ENCODE assay signal across 25 cellular contexts in genomic region chr11:113356203-113356602, GRCh38. TPM values are rescaled to one million over a fixed set of nuclear protein-coding genes. Genes with fewer than 3 reads are reported as not detected.
DNase-seq lines count a peak whose midpoint lies in the region; ATAC-seq, FAIRE-seq and TF ChIP-seq lines count a peak whose summit lies in the region.
"Had no signal": no experiment of that assay in that cellular context is flagged by ENCODE, and none has a peak within 500 bp of the region (broad histone marks: within the 10 kb centered on the region; RNA-seq: fewer than 3 reads in every experiment).

No MANE protein-coding gene starts in this region.

- DNase-seq in GM12892 (ENCODE audit: insufficient read length) (no peak), GM12878 (ENCODE audit: low read depth, low spot score) (no peak), ecto neural progenitor cell (ENCODE audit: low spot score) (peak; percentile 0), GM19240 (ENCODE audit: insufficient read length, low spot score) (no peak), spleen (no peak)
- no peak for DNase-seq in activated CD4-positive, alpha-beta T cell treated with anti-CD3 and anti-CD28 coated beads for 1 hour
- DNase-seq: AML-193; Caco-2; Calu3; CD4-positive, alpha-beta T cell; CD8-positive, alpha-beta T cell; DMS79 treated with DMSO at 0.1 percent for 48 hours; GF-D8 had no signal

- TF ChIP-seq CTCF in GM12878 (IDR thresholded peaks at IDR 0.05 in 2 of 3, conservative IDR thresholded peaks at IDR 0.05 in 1 of 3; ENCODE audit: control insufficient read depth in 2 of 3, extremely low read depth in 1 of 3, insufficient read depth in 1 of 3, low read depth in 3 of 3, low read length in 3 of 3) (no peak), spleen (IDR thresholded peaks at IDR 0.05 in 8 of 11, conservative IDR thresholded peaks at IDR 0.05 in 3 of 11) (no peak)

- H3K4me1 ChIP-seq in GM12878 (ENCODE audit: control insufficient read depth, insufficient read depth, low read length) (no peaks in the 10 kb centered on the region), spleen (no peaks in the 10 kb centered on the region)
- H3K4me1 ChIP-seq: A549; BLaER1 treated with 17β-estradiol and CSF1 and Interleukin-3, amounts not matched to agents 10 nM and 100 nM; Caco-2 had no signal

- no peak overlapping the region for H2AFZ ChIP-seq in GM12878 (ENCODE audit: control insufficient read depth, low read depth, low read length)

- peaks cover 0 to 4% (median 0%) of the 10 kb centered on the region in 3 donors for H3K4me1 Mint-ChIP-seq in IgD-negative memory B cell
- H3K4me1 Mint-ChIP-seq: B cell had no signal

- H3K9ac ChIP-seq in GM12878 (ENCODE audit: control insufficient read depth, insufficient read depth, low read length): no peak overlapping the region
- H3K9ac ChIP-seq: BLaER1 treated with 17β-estradiol and CSF1 and Interleukin-3, amounts not matched to agents 10 nM and 100 nM had no signal

- intact Hi-C loops in GM12878 (cut with micrococcal nuclease; ENCODE audit: unreplicated experiment): no loop called here
- intact Hi-C loops in spleen (cut with DNase I; ENCODE audit: low total_unique reads): no loop called here

- peak; percentile 17 for FAIRE-seq in GM12892 (lab: Jason Lieb, UNC)
- no peak for FAIRE-seq in GM12878 (lab: Jason Lieb, UNC)
- FAIRE-seq: A549, D721Med, G401.6, GM19239 had no signal

- H4K20me1 ChIP-seq in GM12878 (ENCODE audit: control insufficient read depth, insufficient read depth): no peaks in the 10 kb centered on the region
- H4K20me1 ChIP-seq: BLaER1 treated with 17β-estradiol and CSF1 and Interleukin-3, amounts not matched to agents 10 nM and 100 nM had no signal

- H3K27ac Mint-ChIP-seq in IgD-negative memory B cell: peak overlapping the region in 2 of 3 donors; percentile 18 to 33
- H3K27ac Mint-ChIP-seq: B cell; CD4-positive, alpha-beta T cell; CD8-positive, alpha-beta T cell had no signal

- RAD21 ChIA-PET in GM12878 (lab: Charles Lee; ENCODE audit: unreplicated experiment): no interaction called here

- H3K27me3 Mint-ChIP-seq in IgD-negative memory B cell: no peaks in the 10 kb centered on the region
- H3K27me3 Mint-ChIP-seq: B cell; CD4-positive, alpha-beta T cell had no signal

- H3K9me3 ChIP-seq in GM12878 (replicated peaks; ENCODE audit: control insufficient read depth, insufficient read depth, low read length) (no peaks in the 10 kb centered on the region; the same call in 1 of the 3 replicates), spleen (peaks cover 5 to 35% (median 29%) of the 10 kb centered on the region in 8 donors)
- H3K9me3 ChIP-seq: A549 had no signal

- H3K36me3 ChIP-seq in GM12878 (ENCODE audit: control insufficient read depth in 2 of 2, insufficient read depth in 2 of 2, low read length in 1 of 2) (no peaks in the 10 kb centered on the region), spleen (peaks cover 3 to 100% (median 71%) of the 10 kb centered on the region in 6 donors)
- H3K36me3 ChIP-seq: BLaER1 treated with 17β-estradiol and CSF1 and Interleukin-3, amounts not matched to agents 10 nM and 100 nM had no signal

- H3K9me3 Mint-ChIP-seq in IgD-negative memory B cell: peaks cover 5 to 33% (median 6%) of the 10 kb centered on the region in 3 donors

- in situ Hi-C loops in GM12878 (cut with MboI): no loop called here

- H3K27me3 ChIP-seq in GM12878 (replicated peaks in 1 of 2; ENCODE audit: control insufficient read depth in 2 of 2, insufficient read depth in 2 of 2, low read length in 1 of 2) (no peaks in the 10 kb centered on the region), spleen (replicated peaks in 1 of 7) (no peaks in the 10 kb centered on the region)
- H3K27me3 ChIP-seq: BLaER1 treated with 17β-estradiol and CSF1 and Interleukin-3, amounts not matched to agents 10 nM and 100 nM had no signal

- H3K4me2 ChIP-seq in GM12878 (ENCODE audit: control insufficient read depth, insufficient read depth): no peak overlapping the region
- H3K4me2 ChIP-seq: A549; BLaER1 treated with 17β-estradiol and CSF1 and Interleukin-3, amounts not matched to agents 10 nM and 100 nM had no signal

- SMC1A ChIA-PET in GM12878 (lab: Charles Lee; ENCODE audit: uncharacterized antibody, unreplicated experiment): interaction anchor here (0.9 to 1.0 kb wide), 2 partner anchors 29 to 197 kb away, joined by 3 read pairs; no protein-coding TSS in a partner anchor

- TF ChIP-seq EP300 in GM12878 (IDR thresholded peaks at IDR 0.05; ENCODE audit: borderline replicate concordance in 1 of 2, control insufficient read depth in 1 of 2, low read depth in 2 of 2, low read length in 2 of 2): no peak

- TF ChIP-seq RAD21 in GM12878 (IDR thresholded peaks at IDR 0.05; ENCODE audit: insufficient read depth, low read depth, low read length): no peak

- TF ChIP-seq POLR2A in GM12892 (IDR thresholded peaks at IDR 0.05; ENCODE audit: low read depth, low read length) (no peak), GM12878 (IDR thresholded peaks at IDR 0.05; ENCODE audit: low read depth, low read length) (no peak), spleen (IDR thresholded peaks at IDR 0.05) (no peak)

- no peak overlapping the region for H3K4me3 Mint-ChIP-seq in IgD-negative memory B cell
- H3K4me3 Mint-ChIP-seq: B cell; CD4-positive, alpha-beta T cell; CD8-positive, alpha-beta T cell had no signal

- no peak for ATAC-seq in GM12878
- ATAC-seq in GM19324 (IDR thresholded peaks at IDR 0.05; ENCODE audit: low FRiP score, unreplicated experiment): no peak
- ATAC-seq: A549; CD8-positive, alpha-beta T cell had no signal

- POLR2A ChIA-PET in GM12878 (lab: Charles Lee): no interaction called here

- 70% methylated on average over 3 of the region's 3 CpGs for WGBS in GM12878 (ENCODE audit: insufficient coverage, insufficient replicate concordance, low lambda C conversion rate, missing lambda C conversion rate)
- 91 to 96% (median 92%) methylated on average over 3 of the region's 3 CpGs for WGBS in spleen, 5 donors

- H3K27ac ChIP-seq in GM12878 (ENCODE audit: control insufficient read depth, insufficient read depth): no peak overlapping the region
- H3K27ac ChIP-seq in spleen: no peak overlapping the region
- H3K27ac ChIP-seq: 22Rv1; A549; BLaER1 treated with 17β-estradiol and CSF1 and Interleukin-3, amounts not matched to agents 10 nM and 100 nM; C4-2B had no signal

- no peaks in the 10 kb centered on the region for H3K79me2 ChIP-seq in GM12878 (ENCODE audit: control insufficient read depth, insufficient read depth, low read length)

- H3K4me3 ChIP-seq in GM12878 (no peak overlapping the region), spleen (no peak overlapping the region)
- H3K4me3 ChIP-seq: A549; BLaER1 treated with 17β-estradiol and CSF1 and Interleukin-3, amounts not matched to agents 10 nM and 100 nM had no signal

- H3K36me3 Mint-ChIP-seq in IgD-negative memory B cell: peaks cover 49% of the 10 kb centered on the region

- BruUV-seq in GM12878 (replicated peaks; lab: Mats Ljungman, UMichigan): no TSS peak

- CTCF ChIA-PET in GM12878 (lab: Yijun Ruan, JAX): no interaction called here

TF ChIP-seq in GM12878, 131 proteins besides CTCF, POLR2A, EP300 and RAD21 (continues in another document):
- no peak for TF ChIP-seq NR2C1 (IDR thresholded peaks at IDR 0.05)

RNA-seq across cellular contexts. Expression of gene ANKK1, which starts 31.4 kb away (rescaled TPM):
- 0.34 TPM for polyA plus RNA-seq in GM12892 (2012; ENCODE audit: missing spikeins)
- polyA plus RNA-seq in IgD-negative memory B cell: not detected
- 0.29 and 0.65 TPM in 2 replicates for total RNA-seq in GM12878 (2013; cell fraction: nucleolus; rRNA removed)
- total RNA-seq in GM12878 (2014; rRNA removed): not detected in 2 replicates
- not detected in 2 replicates for total RNA-seq in GM12878 (2014; rRNA removed; fragmentation: Illumina TruSeq; extraction: Trizol)
- not detected in 2 replicates for total RNA-seq in GM12878 (2021)
- polyA plus RNA-seq in GM12878 (2011; ENCODE audit: low read depth): not detected
- not detected in 2 replicates for polyA plus RNA-seq in GM12878 (2011; rRNA removed)
- 0.04 TPM in 1 of 2 replicates, not detected in the other for polyA plus RNA-seq in GM12878 (2011; cell fraction: cytosol; rRNA removed)
- polyA plus RNA-seq in GM12878 (2011; cell fraction: nucleus; rRNA removed): 0.09 and 0.25 TPM in 2 replicates
- polyA plus RNA-seq in GM12878 (2012): 0.10 and 0.32 TPM in 2 replicates
- not detected in 2 replicates for polyA plus RNA-seq in GM12878 (2014; fragmentation: Illumina TruSeq; extraction: Trizol)
- polyA plus RNA-seq in GM12878 (2014; fragmentation: Nextera tagmentation; extraction: Ambion mirVana): not detected
- 0.05 TPM in 1 of 2 replicates, not detected in the other for polyA plus RNA-seq in GM12878 (2014; rRNA removed)
- polyA plus RNA-seq in GM12878 (2016; fragmentation: Nextera tagmentation; extraction: Ambion mirVana): not detected
- polyA minus RNA-seq in GM12878 (2011; rRNA and poly(A)+ RNA removed): not detected in 2 replicates
- polyA minus RNA-seq in GM12878 (2011; cell fraction: cytosol; rRNA and poly(A)+ RNA removed): not detected in 2 replicates
- polyA minus RNA-seq in GM12878 (2011; cell fraction: nucleus; rRNA and poly(A)+ RNA removed): not detected in 2 replicates
- total RNA-seq in spleen: 1 to 10 TPM in 2 of 7 donors, under 1 TPM in 5; 0.26 to 1.7 (median 0.55) TPM
- 1 to 10 TPM in 2 of 3 donors, under 1 TPM in 1; 0.62 to 2.0 (median 1.1) TPM for polyA plus RNA-seq in spleen
- total RNA-seq: A172 had no signal
- polyA plus RNA-seq: BJ had no signal

RNA-seq across cellular contexts. Expression of gene TTC12, which starts 41.8 kb away (rescaled TPM):
- 8.4 TPM for polyA plus RNA-seq in GM12892 (2012; ENCODE audit: missing spikeins)
- polyA plus RNA-seq in IgD-negative memory B cell (9.8 TPM), GM12878 (2011; rRNA removed) (14.0 and 16.6 TPM in 2 replicates), GM12878 (2014; fragmentation: Illumina TruSeq; extraction: Trizol) (10.3 and 14.5 TPM in 2 replicates), GM12878 (2014; fragmentation: Nextera tagmentation; extraction: Ambion mirVana) (1 to 10 TPM; 3.7 to 7.9 TPM), GM12878 (2014; rRNA removed) (8.4 and 8.6 TPM in 2 replicates), GM12878 (2016; fragmentation: Nextera tagmentation; extraction: Ambion mirVana) (1 to 10 TPM; 5.7 to 7.0 TPM), spleen (1 to 10 TPM; 4.2 to 5.3 (median 5.0) TPM)
- 54.8 and 54.9 TPM in 2 replicates for total RNA-seq in GM12878 (2013; cell fraction: nucleolus; rRNA removed)
- total RNA-seq in GM12878 (2014; rRNA removed) (8.1 and 10.1 TPM in 2 replicates), GM12878 (2014; rRNA removed; fragmentation: Illumina TruSeq; extraction: Trizol) (11.4 and 12.2 TPM in 2 replicates), GM12878 (2021) (8.2 and 9.9 TPM in 2 replicates), spleen (10 to 100 TPM in 6 of 7 donors, 1 to 10 TPM in 1; 8.9 to 29.8 (median 19.7) TPM)
- 14.7 TPM for polyA plus RNA-seq in GM12878 (2011; ENCODE audit: low read depth)
- 7.7 and 7.8 TPM in 2 replicates for polyA plus RNA-seq in GM12878 (2011; cell fraction: cytosol; rRNA removed)
- 71.1 and 106 TPM in 2 replicates for polyA plus RNA-seq in GM12878 (2011; cell fraction: nucleus; rRNA removed)
- 8.6 TPM in 2 replicates for polyA plus RNA-seq in GM12878 (2012)
- 7.8 and 13.5 TPM in 2 replicates for polyA minus RNA-seq in GM12878 (2011; rRNA and poly(A)+ RNA removed)
- polyA minus RNA-seq in GM12878 (2011; cell fraction: cytosol; rRNA and poly(A)+ RNA removed): 4.1 and 4.7 TPM in 2 replicates
- 31.8 and 33.6 TPM in 2 replicates for polyA minus RNA-seq in GM12878 (2011; cell fraction: nucleus; rRNA and poly(A)+ RNA removed)
